Comparison of ENCODE assay signal across 12 cellular contexts in the genomic region with DNA sequence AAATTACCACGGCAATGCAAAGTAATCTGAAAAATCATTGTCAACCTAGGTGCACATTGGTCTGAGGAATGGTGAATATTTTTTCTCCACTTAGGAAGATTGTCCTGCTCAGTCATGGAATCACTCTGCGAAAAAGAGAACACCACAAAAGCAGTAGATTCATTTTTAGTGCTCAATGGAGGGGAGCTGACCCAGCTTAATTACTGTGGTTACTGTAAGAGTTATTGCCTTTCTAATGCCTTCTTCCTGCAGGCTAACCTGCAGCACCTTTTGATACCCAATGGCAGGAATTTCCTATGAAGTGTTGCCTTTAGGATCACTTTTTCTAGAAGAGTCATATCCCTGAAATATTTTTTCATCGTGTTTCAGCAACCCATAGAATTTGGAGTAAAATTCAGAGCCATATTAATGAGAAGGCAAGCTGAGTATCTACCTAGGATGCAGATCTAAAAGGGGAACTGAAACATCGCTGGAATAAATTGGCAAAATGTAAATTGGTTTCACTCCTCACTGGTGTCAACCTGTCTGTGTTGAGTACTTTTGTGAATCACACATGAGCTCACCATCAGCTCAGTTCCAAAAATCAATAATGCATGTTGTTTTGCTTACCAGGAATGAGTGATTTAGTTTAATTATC.
DNase-seq lines count a peak whose midpoint lies in the region; ATAC-seq and TF ChIP-seq lines count a peak whose summit lies in the region.
"Had no signal": no experiment of that assay in that cellular context is flagged by ENCODE, and none has a peak within 500 bp of the region (broad histone marks: within the 10 kb centered on the region; RNA-seq: fewer than 3 reads in every experiment).

No MANE protein-coding gene starts in this region.

- H3K9me3 Mint-ChIP-seq in naive B cell: peaks cover 2 to 34% (median 12%) of the 10 kb centered on the region in 7 donors
- H3K9me3 Mint-ChIP-seq: stimulated activated naive CD8-positive, alpha-beta T cell treated with anti-CD3 and anti-CD28 coated beads, Interleukin-15, Interleukin-2, amounts not matched to agents 100 ng/mL and 50 ng/mL, for 24 hours had no signal

- no peak overlapping the region for H3K27ac Mint-ChIP-seq in naive B cell
- H3K27ac Mint-ChIP-seq: activated naive CD4-positive, alpha-beta T cell treated with anti-CD3 and anti-CD28 coated beads, Interleukin-2, amount 10 ng/mL, durations not matched to agents 7 days and 5 days; stimulated activated naive CD8-positive, alpha-beta T cell treated with anti-CD3 and anti-CD28 coated beads, Interleukin-15, Interleukin-2, amounts not matched to agents 100 ng/mL and 50 ng/mL, for 24 hours had no signal

- peaks cover 5 to 9% of the 10 kb centered on the region in 2 donors for H3K36me3 Mint-ChIP-seq in naive B cell
- H3K36me3 Mint-ChIP-seq: activated naive CD4-positive, alpha-beta T cell treated with anti-CD3 and anti-CD28 coated beads, Interleukin-2, amount 10 ng/mL, durations not matched to agents 7 days and 5 days had no signal

- H3K4me1 Mint-ChIP-seq in naive B cell: peaks cover 14 to 26% (median 21%) of the 10 kb centered on the region in 3 donors
- H3K4me1 Mint-ChIP-seq: activated naive CD4-positive, alpha-beta T cell treated with anti-CD3 and anti-CD28 coated beads, Interleukin-2, amount 10 ng/mL, durations not matched to agents 7 days and 5 days had no signal

- ATAC-seq in GM19035 (IDR thresholded peaks at IDR 0.05; ENCODE audit: unreplicated experiment) (peak; percentile 79), HG02623 (IDR thresholded peaks at IDR 0.05; ENCODE audit: unreplicated experiment) (peak; percentile 80), HG03521 (IDR thresholded peaks at IDR 0.05; ENCODE audit: unreplicated experiment) (peak; percentile 58), naive B cell (ENCODE audit: low read depth in 2 of 2) (peak; percentile 92 to 93)

- no peak for TF ChIP-seq CTCF in GM20000 (IDR thresholded peaks at IDR 0.05; ENCODE audit: extremely low read depth, missing control alignments)

- H3K4me3 Mint-ChIP-seq in naive B cell: peak overlapping the region in 1 of 8 donors; percentile 41
- H3K4me3 Mint-ChIP-seq: activated naive CD4-positive, alpha-beta T cell treated with anti-CD3 and anti-CD28 coated beads, Interleukin-2, amount 10 ng/mL, durations not matched to agents 7 days and 5 days; stimulated activated naive CD8-positive, alpha-beta T cell treated with anti-CD3 and anti-CD28 coated beads, Interleukin-15, Interleukin-2, amounts not matched to agents 100 ng/mL and 50 ng/mL, for 24 hours had no signal

- peaks cover 0 to 16% (median 0%) of the 10 kb centered on the region in 3 donors for H3K27me3 Mint-ChIP-seq in naive B cell
- H3K27me3 Mint-ChIP-seq: activated naive CD4-positive, alpha-beta T cell treated with anti-CD3 and anti-CD28 coated beads, Interleukin-2, amount 10 ng/mL, durations not matched to agents 7 days and 5 days; stimulated activated naive CD8-positive, alpha-beta T cell treated with anti-CD3 and anti-CD28 coated beads, Interleukin-15, Interleukin-2, amounts not matched to agents 100 ng/mL and 50 ng/mL, for 24 hours had no signal

- DNase-seq in naive B cell (peak; percentile 49), cortex of kidney (lab: John Stamatoyannopoulos, UW) (no peak), GM20000 (ENCODE audit: low spot score) (no peak)
- DNase-seq in activated effector memory CD4-positive, alpha-beta T cell treated with anti-CD3 and anti-CD28 coated beads, Interleukin-2, amount 50 U/mL, for 16 hours: no peak
- DNase-seq: activated naive CD4-positive, alpha-beta T cell treated with anti-CD3 and anti-CD28 coated beads, Interleukin-2, amount 10 ng/mL, durations not matched to agents 7 days and 5 days; central memory CD4-positive, alpha-beta T cell; NCI-H2081; T-helper 2 cell had no signal
